In genomic region chr1:145871994-145872411, GRCh38 we compare ENCODE assay signal across 8 cellular contexts. TPM values are rescaled to one million over a fixed set of nuclear protein-coding genes. Genes with fewer than 3 reads are reported as not detected.
A peak's percentile ranks its signal among the peaks of the same experiment; 100 is the strongest.
DNase-seq lines count a peak whose midpoint lies in the region; ATAC-seq and TF ChIP-seq lines count a peak whose summit lies in the region.

No MANE protein-coding gene starts in this region.

- H3K36me3 ChIP-seq in lung (ENCODE audit: control insufficient read depth in 2 of 2, insufficient read depth in 2 of 2, low read length in 2 of 2) = no peaks in the 10 kb centered on the region

- H3K4me1 ChIP-seq in lung (ENCODE audit: control insufficient read depth in 2 of 2, insufficient read depth in 2 of 2, low read length in 2 of 2) = peaks cover 0 to 1% of the 10 kb centered on the region in 2 donors

- H3K9me3 ChIP-seq in lung (ENCODE audit: control insufficient read depth in 2 of 2, insufficient read depth in 1 of 2, low read length in 1 of 2) = no peaks in the 10 kb centered on the region

- H3K27me3 ChIP-seq in lung (ENCODE audit: control insufficient read depth, insufficient read depth) = no peaks in the 10 kb centered on the region

- peak; percentile 74 for DNase-seq in GM13976 (ENCODE audit: low spot score)
- peak; percentile 49 for DNase-seq in activated CD4-positive, alpha-beta T cell treated with anti-CD3 and anti-CD28 coated beads for 48 hours
- DNase-seq in effector CD4-positive, alpha-beta T cell = peak; percentile 11
- no peak for DNase-seq in lung (ENCODE audit: low spot score)
- peak; percentile 16 for DNase-seq in stimulated activated CD8-positive, alpha-beta memory T cell treated with anti-CD3 and anti-CD28 coated beads, Interleukin-12 subunit alpha, Interleukin-12 subunit beta, amount 100 ng/mL, for 1 hour (ENCODE audit: low read depth)
- DNase-seq in NCI-H1105 treated with DMSO at 0.1 percent for 48 hours (lab: John Stamatoyannopoulos, UW) = no peak
- DNase-seq in HuH-7.5 (ENCODE audit: low spot score) = no peak

- H3K27ac ChIP-seq in lung (ENCODE audit: low read depth in 1 of 2, low read length in 1 of 2) = peak overlapping the region in 1 of 2 donors; percentile 30

- ATAC-seq in lung (ENCODE audit: insufficient read depth, low FRiP score) = peak; percentile 67
- no peak for ATAC-seq in HG02610 (IDR thresholded peaks at IDR 0.05; ENCODE audit: unreplicated experiment)

- 4 to 14% methylated on average over 28 of the region's 28 CpGs for WGBS in lung, 2 donors

- in situ Hi-C loops in GM13976 (cut with MboI; ENCODE audit: low sequenced_read_pairs, unreplicated experiment) = no loop called here

- TF ChIP-seq CTCF in GM13976 (IDR thresholded peaks at IDR 0.05; ENCODE audit: borderline replicate concordance, control extremely low read depth, extremely low read depth, insufficient read depth, missing control alignments) (no peak), lung (IDR thresholded peaks at IDR 0.05; ENCODE audit: control extremely low read depth, extremely low read depth) (no peak)

- no peak overlapping the region for H3K4me3 ChIP-seq in lung

RNA-seq across cellular contexts. Expression of gene PIAS3, which starts 13.1 kb away (rescaled TPM):
- total RNA-seq in lung = 10 to 100 TPM; 23.5 to 54.9 TPM
- 10 to 100 TPM; 26.4 to 32.1 TPM for polyA plus RNA-seq in lung

RNA-seq across cellular contexts. Expression of gene ANKRD35, which starts 13.7 kb away (rescaled TPM):
- 1 to 10 TPM; 3.4 to 3.7 TPM for total RNA-seq in lung
- polyA plus RNA-seq in lung = 1 to 10 TPM; 2.0 to 2.1 TPM

RNA-seq across cellular contexts. Expression of gene NUDT17, which starts 26.6 kb away (rescaled TPM):
- 1 to 10 TPM; 3.9 to 6.2 TPM for total RNA-seq in lung
- polyA plus RNA-seq in lung = 1 to 10 TPM; 1.6 to 3.1 TPM

RNA-seq across cellular contexts. Expression of gene ITGA10, which starts 37.8 kb away (rescaled TPM):
- 10 to 100 TPM in 1 of 2 donors, 1 to 10 TPM in 1; 5.2 to 23.3 TPM for total RNA-seq in lung
- 10 to 100 TPM in 1 of 2 donors, 1 to 10 TPM in 1; 6.7 to 15.7 TPM for polyA plus RNA-seq in lung

RNA-seq across cellular contexts. Expression of gene PEX11B, which starts 46.5 kb away (rescaled TPM):
- total RNA-seq in lung = 10 to 100 TPM; 24.6 to 28.6 TPM
- polyA plus RNA-seq in lung = 10 to 100 TPM; 25.0 to 29.6 TPM

Comparison
In these comparisons a context has a peak if more than half of its experiments do, and no peak if none do; other contexts are left out.
1. DNase-seq: peak in GM13976 (single experiment), activated CD4-positive, alpha-beta T cell treated with anti-CD3 and anti-CD28 coated beads for 48 hours (single experiment), effector CD4-positive, alpha-beta T cell (single experiment) and stimulated activated CD8-positive, alpha-beta memory T cell treated with anti-CD3 and anti-CD28 coated beads, Interleukin-12 subunit alpha, Interleukin-12 subunit beta, amount 100 ng/mL, for 1 hour (single experiment); none in lung (single experiment), NCI-H1105 treated with DMSO at 0.1 percent for 48 hours (single experiment) and HuH-7.5 (single experiment).